Comparison of ENCODE assay signal across 1 cellular context in genomic region chr16:30377812-30378235, GRCh38.
TF ChIP-seq lines count a peak whose summit lies in the region.

No MANE protein-coding gene starts in this region.

TF ChIP-seq in HepG2, 621 proteins besides CTCF, POLR2A, EP300 and RAD21 (continued from another document):
- TF ChIP-seq ZNF512 (CRISPR knock-in tag; IDR thresholded peaks at IDR 0.05) (no peak), ZNF317 (CRISPR knock-in tag; IDR thresholded peaks at IDR 0.05) (peak; percentile 44; the same call in 1 of the 2 replicates), PRPF4 (IDR thresholded peaks at IDR 0.05; ENCODE audit: low read depth, low read length, poor library complexity, severe bottlenecking) (peak; percentile 43), ZNF136 (CRISPR knock-in tag; IDR thresholded peaks at IDR 0.05; ENCODE audit: low read depth) (peak; percentile 54; the same call in 1 of the 2 replicates)
